ENCODE assay signal across 23 cellular contexts in genomic region chr5:3265936-3266335, GRCh38.
"Had no signal": no experiment of that assay in that cellular context is flagged by ENCODE, and none has a peak within 500 bp of the region (broad histone marks: within the 10 kb centered on the region; RNA-seq: fewer than 3 reads in every experiment).

No MANE protein-coding gene starts in this region.

- H3K27me3 ChIP-seq: foreskin keratinocyte, hepatocyte, left lung, spleen, transverse colon, upper lobe of right lung, vagina had no signal

- H3K27ac ChIP-seq: epithelial cell of prostate, foreskin keratinocyte, gastroesophageal sphincter, heart left ventricle, hepatocyte, left lung, parathyroid adenoma, psoas muscle, skin epidermis, spleen, transverse colon, upper lobe of right lung, vagina had no signal

- H3K36me3 ChIP-seq: gastroesophageal sphincter, heart left ventricle, left lung, spleen, transverse colon, upper lobe of right lung, vagina had no signal

- H3K4me3 ChIP-seq: gastroesophageal sphincter, heart left ventricle, hepatocyte, left lung, psoas muscle, skin epidermis, spleen, transverse colon, upper lobe of right lung, vagina had no signal

- DNase-seq: cerebellar nuclear complex; effector CD8-positive, alpha-beta T cell; endodermal cell; foreskin keratinocyte; heart left ventricle; kidney; left cardiac atrium; left lung; natural killer cell; occipital lobe; psoas muscle; right cardiac atrium; spleen; stimulated activated CD4-positive, alpha-beta T cell treated with anti-CD3 and anti-CD28 coated beads, Interleukin-4, amount 100 ng/mL, for 4 hours; stimulated activated naive CD8-positive, alpha-beta T cell treated with anti-CD3 and anti-CD28 coated beads, Interleukin-15, Interleukin-2, amounts not matched to agents 100 U/mL and 50 U/mL, for 24 hours; transverse colon; upper lobe of right lung had no signal

- H3K4me1 ChIP-seq: foreskin keratinocyte, gastroesophageal sphincter, heart left ventricle, left lung, parathyroid adenoma, psoas muscle, spleen, transverse colon, upper lobe of right lung, vagina had no signal

- H3K9me3 ChIP-seq: gastroesophageal sphincter, heart left ventricle, psoas muscle, transverse colon, upper lobe of right lung, vagina had no signal
